In genomic region chr7:141587304-141587703, GRCh38 we compare ENCODE assay signal across 1 cellular context.
TF ChIP-seq lines count a peak whose summit lies in the region.

No MANE protein-coding gene starts in this region.

TF ChIP-seq in IMR-90, 13 proteins besides CTCF, POLR2A, EP300 and RAD21:
- TF ChIP-seq MXI1 (IDR thresholded peaks at IDR 0.05; ENCODE audit: borderline replicate concordance, low read depth, low read length) (no peak), MAFK (IDR thresholded peaks at IDR 0.05; ENCODE audit: low read depth, low read length) (no peak), CHD1 (IDR thresholded peaks at IDR 0.05; ENCODE audit: low read depth, low read length) (no peak), BHLHE40 (IDR thresholded peaks at IDR 0.05; ENCODE audit: low read depth, low read length) (no peak), MAZ (IDR thresholded peaks at IDR 0.05; ENCODE audit: borderline replicate concordance, low read depth, low read length) (no peak), SMC3 (IDR thresholded peaks at IDR 0.05; ENCODE audit: low read depth, low read length) (no peak), CEBPB (IDR thresholded peaks at IDR 0.05; ENCODE audit: low read depth, low read length) (no peak), ELK1 (IDR thresholded peaks at IDR 0.05; ENCODE audit: borderline replicate concordance, low read depth, low read length) (no peak), FOS (IDR thresholded peaks at IDR 0.05; ENCODE audit: low read depth, low read length) (no peak), RCOR1 (IDR thresholded peaks at IDR 0.05; ENCODE audit: insufficient replicate concordance, low read length) (no peak), NFE2L2 (IDR thresholded peaks at IDR 0.05; ENCODE audit: low read depth, low read length) (no peak), RFX5 (IDR thresholded peaks at IDR 0.05; ENCODE audit: low read depth, low read length) (no peak), USF2 (IDR thresholded peaks at IDR 0.05; ENCODE audit: low read depth, low read length) (no peak)
